Comparison of ENCODE assay signal across 2 cellular contexts in the genomic region with DNA sequence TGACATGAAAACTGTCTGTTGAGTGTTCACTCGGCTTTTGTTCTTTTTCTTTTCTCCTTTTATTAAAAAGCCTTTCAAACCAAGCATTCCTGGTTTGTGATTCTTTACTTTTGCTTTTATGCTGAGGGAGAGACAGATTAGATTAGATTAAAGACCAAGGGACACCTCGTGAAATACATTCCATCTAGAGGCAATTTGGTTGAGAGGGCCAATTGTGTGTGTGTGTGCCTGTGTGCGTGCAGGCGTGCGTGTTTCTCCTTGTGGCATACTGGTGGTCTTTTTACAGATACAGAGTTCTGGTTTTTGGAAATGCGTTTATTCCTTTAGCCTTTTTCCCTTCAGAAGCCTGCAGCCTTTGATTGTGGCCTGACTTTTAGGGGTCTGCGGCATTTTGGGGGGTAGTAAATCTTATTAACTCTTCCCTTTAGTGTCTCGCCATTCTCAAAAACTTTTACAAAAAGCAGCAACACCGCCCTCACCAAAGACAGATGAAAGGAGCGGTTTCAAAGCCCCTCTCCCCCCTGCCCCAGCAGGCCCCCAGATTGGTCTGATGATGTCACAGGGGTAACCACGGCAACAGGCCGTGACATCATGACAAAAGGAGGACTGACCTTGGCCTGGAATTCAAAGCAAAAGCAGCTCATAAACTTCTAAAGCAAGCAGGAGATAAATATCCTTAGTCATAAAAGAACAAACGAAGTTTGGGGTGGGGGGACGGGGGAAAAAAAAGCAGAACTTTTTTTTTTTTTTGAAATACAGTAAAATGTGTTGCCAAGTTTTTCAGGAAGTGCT.
TF ChIP-seq lines count a peak whose summit lies in the region.

No MANE protein-coding gene starts in this region.

TF ChIP-seq in HEK293, 187 proteins besides CTCF, POLR2A, EP300 and RAD21 (continues in another document):
- no peak for TF ChIP-seq ZNF473 (tag by site-specific recombination; IDR thresholded peaks at IDR 0.05)
- TF ChIP-seq, protein P1, sequence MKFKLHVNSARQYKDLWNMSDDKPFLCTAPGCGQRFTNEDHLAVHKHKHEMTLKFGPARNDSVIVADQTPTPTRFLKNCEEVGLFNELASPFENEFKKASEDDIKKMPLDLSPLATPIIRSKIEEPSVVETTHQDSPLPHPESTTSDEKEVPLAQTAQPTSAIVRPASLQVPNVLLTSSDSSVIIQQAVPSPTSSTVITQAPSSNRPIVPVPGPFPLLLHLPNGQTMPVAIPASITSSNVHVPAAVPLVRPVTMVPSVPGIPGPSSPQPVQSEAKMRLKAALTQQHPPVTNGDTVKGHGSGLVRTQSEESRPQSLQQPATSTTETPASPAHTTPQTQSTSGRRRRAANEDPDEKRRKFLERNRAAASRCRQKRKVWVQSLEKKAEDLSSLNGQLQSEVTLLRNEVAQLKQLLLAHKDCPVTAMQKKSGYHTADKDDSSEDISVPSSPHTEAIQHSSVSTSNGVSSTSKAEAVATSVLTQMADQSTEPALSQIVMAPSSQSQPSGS (tag by site-specific recombination; IDR thresholded peaks at IDR 0.05; ENCODE audit: low read depth) = peak; percentile 65; the same call in 1 of the 2 replicates
- TF ChIP-seq, protein P2, sequence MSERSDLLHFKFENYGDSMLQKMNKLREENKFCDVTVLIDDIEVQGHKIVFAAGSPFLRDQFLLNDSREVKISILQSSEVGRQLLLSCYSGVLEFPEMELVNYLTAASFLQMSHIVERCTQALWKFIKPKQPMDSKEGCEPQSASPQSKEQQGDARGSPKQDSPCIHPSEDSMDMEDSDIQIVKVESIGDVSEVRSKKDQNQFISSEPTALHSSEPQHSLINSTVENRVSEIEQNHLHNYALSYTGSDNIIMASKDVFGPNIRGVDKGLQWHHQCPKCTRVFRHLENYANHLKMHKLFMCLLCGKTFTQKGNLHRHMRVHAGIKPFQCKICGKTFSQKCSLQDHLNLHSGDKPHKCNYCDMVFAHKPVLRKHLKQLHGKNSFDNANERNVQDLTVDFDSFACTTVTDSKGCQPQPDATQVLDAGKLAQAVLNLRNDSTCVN (tag by site-specific recombination; optimal IDR thresholded peaks at IDR 0.05) = no peak
- TF ChIP-seq ZNF335 (tag by site-specific recombination; conservative IDR thresholded peaks at IDR 0.05) = peak; percentile 73
- TF ChIP-seq ZBTB21 (tag by site-specific recombination; IDR thresholded peaks at IDR 0.05) = peak; percentile 57
- no peak for TF ChIP-seq ZFHX2 (tag by site-specific recombination; conservative IDR thresholded peaks at IDR 0.05)
- TF ChIP-seq BCL11A (tag by site-specific recombination; IDR thresholded peaks at IDR 0.05; ENCODE audit: low read depth) = no peak
- TF ChIP-seq ZBTB8A (tag by site-specific recombination; IDR thresholded peaks at IDR 0.05) = no peak
- no peak for TF ChIP-seq ZNF580 (tag by site-specific recombination; IDR thresholded peaks at IDR 0.05)
- TF ChIP-seq, protein P3, sequence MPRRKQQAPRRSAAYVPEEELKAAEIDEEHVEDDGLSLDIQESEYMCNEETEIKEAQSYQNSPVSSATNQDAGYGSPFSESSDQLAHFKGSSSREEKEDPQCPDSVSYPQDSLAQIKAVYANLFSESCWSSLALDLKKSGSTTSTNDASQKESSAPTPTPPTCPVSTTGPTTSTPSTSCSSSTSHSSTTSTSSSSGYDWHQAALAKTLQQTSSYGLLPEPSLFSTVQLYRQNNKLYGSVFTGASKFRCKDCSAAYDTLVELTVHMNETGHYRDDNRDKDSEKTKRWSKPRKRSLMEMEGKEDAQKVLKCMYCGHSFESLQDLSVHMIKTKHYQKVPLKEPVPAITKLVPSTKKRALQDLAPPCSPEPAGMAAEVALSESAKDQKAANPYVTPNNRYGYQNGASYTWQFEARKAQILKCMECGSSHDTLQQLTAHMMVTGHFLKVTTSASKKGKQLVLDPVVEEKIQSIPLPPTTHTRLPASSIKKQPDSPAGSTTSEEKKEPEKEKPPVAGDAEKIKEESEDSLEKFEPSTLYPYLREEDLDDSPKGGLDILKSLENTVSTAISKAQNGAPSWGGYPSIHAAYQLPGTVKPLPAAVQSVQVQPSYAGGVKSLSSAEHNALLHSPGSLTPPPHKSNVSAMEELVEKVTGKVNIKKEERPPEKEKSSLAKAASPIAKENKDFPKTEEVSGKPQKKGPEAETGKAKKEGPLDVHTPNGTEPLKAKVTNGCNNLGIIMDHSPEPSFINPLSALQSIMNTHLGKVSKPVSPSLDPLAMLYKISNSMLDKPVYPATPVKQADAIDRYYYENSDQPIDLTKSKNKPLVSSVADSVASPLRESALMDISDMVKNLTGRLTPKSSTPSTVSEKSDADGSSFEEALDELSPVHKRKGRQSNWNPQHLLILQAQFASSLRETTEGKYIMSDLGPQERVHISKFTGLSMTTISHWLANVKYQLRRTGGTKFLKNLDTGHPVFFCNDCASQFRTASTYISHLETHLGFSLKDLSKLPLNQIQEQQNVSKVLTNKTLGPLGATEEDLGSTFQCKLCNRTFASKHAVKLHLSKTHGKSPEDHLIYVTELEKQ (tag by site-specific recombination; IDR thresholded peaks at IDR 0.05; ENCODE audit: borderline replicate concordance) = no peak
- TF ChIP-seq, protein P4, sequence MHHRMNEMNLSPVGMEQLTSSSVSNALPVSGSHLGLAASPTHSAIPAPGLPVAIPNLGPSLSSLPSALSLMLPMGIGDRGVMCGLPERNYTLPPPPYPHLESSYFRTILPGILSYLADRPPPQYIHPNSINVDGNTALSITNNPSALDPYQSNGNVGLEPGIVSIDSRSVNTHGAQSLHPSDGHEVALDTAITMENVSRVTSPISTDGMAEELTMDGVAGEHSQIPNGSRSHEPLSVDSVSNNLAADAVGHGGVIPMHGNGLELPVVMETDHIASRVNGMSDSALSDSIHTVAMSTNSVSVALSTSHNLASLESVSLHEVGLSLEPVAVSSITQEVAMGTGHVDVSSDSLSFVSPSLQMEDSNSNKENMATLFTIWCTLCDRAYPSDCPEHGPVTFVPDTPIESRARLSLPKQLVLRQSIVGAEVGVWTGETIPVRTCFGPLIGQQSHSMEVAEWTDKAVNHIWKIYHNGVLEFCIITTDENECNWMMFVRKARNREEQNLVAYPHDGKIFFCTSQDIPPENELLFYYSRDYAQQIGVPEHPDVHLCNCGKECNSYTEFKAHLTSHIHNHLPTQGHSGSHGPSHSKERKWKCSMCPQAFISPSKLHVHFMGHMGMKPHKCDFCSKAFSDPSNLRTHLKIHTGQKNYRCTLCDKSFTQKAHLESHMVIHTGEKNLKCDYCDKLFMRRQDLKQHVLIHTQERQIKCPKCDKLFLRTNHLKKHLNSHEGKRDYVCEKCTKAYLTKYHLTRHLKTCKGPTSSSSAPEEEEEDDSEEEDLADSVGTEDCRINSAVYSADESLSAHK (tag by site-specific recombination; IDR thresholded peaks at IDR 0.05) = peak; percentile 53; the same call in 1 of the 2 replicates
- no peak for TF ChIP-seq TRIM28 (IDR thresholded peaks at IDR 0.05; ENCODE audit: borderline replicate concordance, low read length)
- TF ChIP-seq ZNF449 (tag by site-specific recombination; IDR thresholded peaks at IDR 0.05) = no peak

TF ChIP-seq in H1, 55 proteins besides CTCF, POLR2A, EP300 and RAD21:
- TF ChIP-seq CTBP2 (IDR thresholded peaks at IDR 0.05; ENCODE audit: borderline replicate concordance, insufficient read depth, insufficient read length, low read length) (no peak), CREB1 (IDR thresholded peaks at IDR 0.05) (peak; percentile 60)
